Comparison of ENCODE assay signal across 8 cellular contexts in genomic region chr7:29102554-29103151, GRCh38. TPM values are rescaled to one million over a fixed set of nuclear protein-coding genes. Genes with fewer than 3 reads are reported as not detected.
DNase-seq lines count a peak whose midpoint lies in the region; ATAC-seq and TF ChIP-seq lines count a peak whose summit lies in the region.

No MANE protein-coding gene starts in this region.

- H2AFZ ChIP-seq in SK-N-SH (ENCODE audit: low read depth): no peak overlapping the region

- H3K9me3 ChIP-seq in SK-N-SH: no peaks in the 10 kb centered on the region
- no peaks in the 10 kb centered on the region for H3K9me3 ChIP-seq in lower lobe of right lung
- no peaks in the 10 kb centered on the region for H3K9me3 ChIP-seq in tibial artery

- POLR2A ChIA-PET in SK-N-SH (lab: Yijun Ruan, JAX): interaction anchor here (1.0 to 2.1 kb wide), 2 partner anchors 145 to 176 kb away, joined by 8 to 15 read pairs; partner anchors contain the start of gene TRIL

- no peak overlapping the region for H3K4me2 ChIP-seq in SK-N-SH

- no peaks in the 10 kb centered on the region for H3K27me3 ChIP-seq in SK-N-SH (ENCODE audit: insufficient read depth)
- no peaks in the 10 kb centered on the region for H3K27me3 ChIP-seq in lower lobe of right lung (ENCODE audit: low read depth)
- no peaks in the 10 kb centered on the region for H3K27me3 ChIP-seq in tibial artery

- intact Hi-C loops in lower lobe of right lung (cut with DNase I) (loop anchor here (5.0 kb wide), 1 partner anchor 175 kb away; no protein-coding TSS in a partner anchor), tibial artery (cut with DNase I; ENCODE audit: low total_unique reads) (no loop called here)

- CTCF ChIA-PET in SK-N-SH (lab: Yijun Ruan, JAX): interaction anchor here (0.7 to 48.2 kb wide), 30 partner anchors 10 to 447 kb away, joined by 3 to 1647 read pairs (median 5); partner anchors contain the start of gene TRIL

- no peak for TF ChIP-seq EP300 in SK-N-SH (IDR thresholded peaks at IDR 0.05; ENCODE audit: borderline replicate concordance in 1 of 2, low read depth in 1 of 2, low read length in 1 of 2)

- no peak overlapping the region for H3K9ac ChIP-seq in SK-N-SH

- peak; percentile 92 for TF ChIP-seq RAD21 in SK-N-SH (IDR thresholded peaks at IDR 0.05; ENCODE audit: low read length)

- TF ChIP-seq CTCF in LNCaP clone FGC (IDR thresholded peaks at IDR 0.05; ENCODE audit: control insufficient read depth, extremely low read depth, insufficient read depth): peak; percentile 76
- TF ChIP-seq CTCF in SK-N-SH (IDR thresholded peaks at IDR 0.05): peak; percentile 87
- peak; percentile 66 for TF ChIP-seq CTCF in lower lobe of right lung (IDR thresholded peaks at IDR 0.05)
- peak; percentile 55 to 59 for TF ChIP-seq CTCF in tibial artery (IDR thresholded peaks at IDR 0.05)

- peak; percentile 31 for DNase-seq in NK-92 treated with Interleukin-12 subunit alpha and Interleukin-12 subunit beta, amount 100 ng/mL, for 24 hours (lab: John Stamatoyannopoulos, UW)
- no peak for DNase-seq in NK-92 (lab: John Stamatoyannopoulos, UW; ENCODE audit: unreplicated experiment)
- DNase-seq in LNCaP clone FGC (ENCODE audit: low read depth): no peak
- DNase-seq in SK-N-SH: peak; percentile 67
- DNase-seq in effector CD8-positive, alpha-beta T cell (lab: John Stamatoyannopoulos, UW): peak; percentile 15
- DNase-seq in lower lobe of right lung: peak; percentile 71
- DNase-seq in tibial artery: peak; percentile 58 to 72

- H3K36me3 ChIP-seq in SK-N-SH (replicated peaks in 1 of 2; ENCODE audit: control insufficient read depth in 1 of 2, insufficient read depth in 2 of 2, low read length in 1 of 2) (no peaks in the 10 kb centered on the region), lower lobe of right lung (no peaks in the 10 kb centered on the region), tibial artery (no peaks in the 10 kb centered on the region)

- H3F3A ChIP-seq in SK-N-SH (replicated peaks; ENCODE audit: insufficient read depth): no peaks in the 10 kb centered on the region

- WGBS in SK-N-SH (ENCODE audit: low lambda C conversion rate): 11% methylated on average over 7 of the region's 7 CpGs

- H3K4me3 ChIP-seq in LNCaP clone FGC (ENCODE audit: low read depth, low read length) (no peak overlapping the region), SK-N-SH (ENCODE audit: low read depth in 2 of 2, low read length in 1 of 2) (no peak overlapping the region), lower lobe of right lung (no peak overlapping the region), tibial artery (no peak overlapping the region)

- H3K27ac ChIP-seq in SK-N-SH (ENCODE audit: low read depth in 2 of 2, low read length in 1 of 2): no peak overlapping the region
- H3K27ac ChIP-seq in lower lobe of right lung: no peak overlapping the region
- H3K27ac ChIP-seq in tibial artery: no peak overlapping the region

- ATAC-seq in lower lobe of right lung: peak; percentile 65 to 73
- ATAC-seq in HG02884 (IDR thresholded peaks at IDR 0.05; ENCODE audit: unreplicated experiment): no peak

- H3K79me2 ChIP-seq in SK-N-SH (ENCODE audit: insufficient read depth): no peaks in the 10 kb centered on the region

- H3K4me1 ChIP-seq in SK-N-SH (ENCODE audit: control insufficient read depth in 1 of 2, insufficient read depth in 2 of 2, low read depth in 1 of 2, low read length in 1 of 2): peaks cover 0 to 23% of the 10 kb centered on the region in 2 experiments; a peak in 1 of 4 replicates
- peaks cover 33% of the 10 kb centered on the region for H3K4me1 ChIP-seq in lower lobe of right lung
- peaks cover 0 to 6% (median 0%) of the 10 kb centered on the region in 4 donors for H3K4me1 ChIP-seq in tibial artery

- H3K9me2 ChIP-seq in SK-N-SH: no peaks in the 10 kb centered on the region

- H4K20me1 ChIP-seq in SK-N-SH (ENCODE audit: insufficient read depth): no peaks in the 10 kb centered on the region

TF ChIP-seq in SK-N-SH, 30 proteins besides CTCF, POLR2A, EP300 and RAD21:
- TF ChIP-seq SMC3 (IDR thresholded peaks at IDR 0.05; ENCODE audit: low read depth, low read length): peak; percentile 99
- TF ChIP-seq FOXJ3 (CRISPR knock-in tag; IDR thresholded peaks at IDR 0.05): no peak
- TF ChIP-seq RFX5 (IDR thresholded peaks at IDR 0.05; ENCODE audit: low read length): peak; percentile 93
- no peak for TF ChIP-seq GABPA (IDR thresholded peaks at IDR 0.05; ENCODE audit: low read depth)
- TF ChIP-seq JUND (IDR thresholded peaks at IDR 0.05): no peak
TF ChIP-seq in SK-N-SH: peak in this region for 2.

RNA-seq across cellular contexts. Expression of gene CPVL, which starts 43.7 kb away (rescaled TPM):
- 0.16 TPM in 1 of 2 replicates, not detected in the other for polyA plus RNA-seq in SK-N-SH (2012; rRNA removed)
- polyA plus RNA-seq in SK-N-SH (2012; cell fraction: cytosol; rRNA removed): 0.21 and 0.26 TPM in 2 replicates
- polyA plus RNA-seq in SK-N-SH (2012; cell fraction: nucleus; rRNA removed): 0.08 TPM in 1 of 2 replicates, not detected in the other
- total RNA-seq in lower lobe of right lung: 49.4 TPM

Comparison
In these comparisons a context has a peak if more than half of its experiments do, and no peak if none do; other contexts are left out.
1. DNase-seq: peak in NK-92 treated with Interleukin-12 subunit alpha and Interleukin-12 subunit beta, amount 100 ng/mL, for 24 hours (single experiment), SK-N-SH (single experiment), effector CD8-positive, alpha-beta T cell (single experiment), lower lobe of right lung (single experiment) and tibial artery (2 of 2); none in NK-92 (single experiment) and LNCaP clone FGC (single experiment).
2. Peak in every context shown above with its lines, with median percentiles within 50 percentile points of each other: CTCF ChIP-seq.